In genomic region chr1:115184951-115185331, GRCh38 we compare ENCODE assay signal across 10 cellular contexts.
DNase-seq lines count a peak whose midpoint lies in the region; ATAC-seq, FAIRE-seq and TF ChIP-seq lines count a peak whose summit lies in the region.
"Had no signal": no experiment of that assay in that cellular context is flagged by ENCODE, and none has a peak within 500 bp of the region (broad histone marks: within the 10 kb centered on the region; RNA-seq: fewer than 3 reads in every experiment).

No MANE protein-coding gene starts in this region.

- H4K20me1 ChIP-seq in H1 (replicated peaks in 1 of 2; ENCODE audit: control insufficient read depth in 1 of 2, insufficient read depth in 2 of 2, low read length in 2 of 2): no peaks in the 10 kb centered on the region

- no peaks in the 10 kb centered on the region for H3K23me2 ChIP-seq in H1 (ENCODE audit: low read depth, low read length)

- TF ChIP-seq CTCF in H1 (IDR thresholded peaks at IDR 0.05; ENCODE audit: control extremely low read depth in 1 of 3, insufficient read depth in 1 of 3, low read depth in 1 of 3, low read length in 3 of 3) (no peak), omental fat pad (IDR thresholded peaks at IDR 0.05) (no peak), esophagus muscularis mucosa (IDR thresholded peaks at IDR 0.05) (no peak)

- H2BK12ac ChIP-seq in H1 (ENCODE audit: low read depth, low read length): no peak overlapping the region

- FAIRE-seq in H1 (lab: Jason Lieb, UNC) (no peak), GM12892 (lab: Jason Lieb, UNC) (no peak)

- H2AK5ac ChIP-seq in H1 (ENCODE audit: low read depth, low read length): no peak overlapping the region

- H3K4me3 ChIP-seq in H1 (ENCODE audit: extremely low read depth in 1 of 4, insufficient read depth in 2 of 4, low read depth in 3 of 4, low read length in 4 of 4) (no peak overlapping the region), esophagus muscularis mucosa (no peak overlapping the region)

- H2BK15ac ChIP-seq in H1 (ENCODE audit: low read length): no peak overlapping the region

- TF ChIP-seq POLR2A in H1 (IDR thresholded peaks at IDR 0.05; ENCODE audit: control extremely low read depth in 1 of 2, low read depth in 2 of 2, low read length in 2 of 2) (no peak), GM12892 (IDR thresholded peaks at IDR 0.05; ENCODE audit: low read depth, low read length) (no peak), esophagus muscularis mucosa (IDR thresholded peaks at IDR 0.05; ENCODE audit: low read depth) (no peak)

- no peak overlapping the region for H2AFZ ChIP-seq in H1 (ENCODE audit: low read length)
- H2AFZ ChIP-seq: parathyroid adenoma had no signal

- no peak overlapping the region for H3K9ac ChIP-seq in H1 (replicated peaks in 1 of 4; ENCODE audit: extremely low read depth in 1 of 4, low read depth in 3 of 4, low read length in 3 of 4)
- H3K9ac ChIP-seq: parathyroid adenoma had no signal

- no peak overlapping the region for H4K5ac ChIP-seq in H1 (ENCODE audit: insufficient read length, low read depth, low read length)

- CTCF ChIA-PET in H1 (lab: Charles Lee; ENCODE audit: partially characterized antibody): interaction anchor here (1.6 to 10.7 kb wide), 2 partner anchors 45 to 274 kb away, joined by 5 to 125 read pairs; no protein-coding TSS in a partner anchor

- TF ChIP-seq EP300 in H1 (IDR thresholded peaks at IDR 0.05; ENCODE audit: borderline replicate concordance in 1 of 2, low read depth in 2 of 2, low read length in 2 of 2) (no peak), esophagus muscularis mucosa (IDR thresholded peaks at IDR 0.05) (no peak)

- POLR2A ChIA-PET in H1 (lab: Charles Lee; ENCODE audit: partially characterized antibody): no interaction called here

- H4K8ac ChIP-seq in H1 (ENCODE audit: extremely low read depth, insufficient read depth, low read length): no peak overlapping the region; the same call in 1 of the 2 replicates

- no peaks in the 10 kb centered on the region for H3K9me3 ChIP-seq in H1 (ENCODE audit: insufficient read depth in 2 of 2, low read depth in 1 of 2, low read length in 1 of 2)
- H3K9me3 ChIP-seq in esophagus muscularis mucosa: no peaks in the 10 kb centered on the region

- peak overlapping the region; percentile 19 for H4K91ac ChIP-seq in H1 (replicated peaks; ENCODE audit: insufficient read length, low read length)

- no peaks in the 10 kb centered on the region for H3K79me1 ChIP-seq in H1 (ENCODE audit: low read depth, low read length)

- H2BK5ac ChIP-seq in H1 (ENCODE audit: low read depth, low read length): no peak overlapping the region

- H3K4me2 ChIP-seq in H1 (ENCODE audit: insufficient read depth in 1 of 2, low read depth in 2 of 2, low read length in 2 of 2): no peak overlapping the region

- H3K4me1 ChIP-seq in H1 (replicated peaks in 1 of 4; ENCODE audit: control insufficient read depth in 3 of 4, insufficient read depth in 4 of 4, low read length in 3 of 4) (no peaks in the 10 kb centered on the region), esophagus muscularis mucosa (peaks cover 5 to 21% (median 12%) of the 10 kb centered on the region in 4 donors)
- H3K4me1 ChIP-seq: parathyroid adenoma had no signal

- H3K56ac ChIP-seq in H1 (replicated peaks; ENCODE audit: insufficient read length, low read depth, low read length): no peak overlapping the region

- H3K23ac ChIP-seq in H1 (ENCODE audit: insufficient read length): no peak overlapping the region

- no peak overlapping the region for H3K18ac ChIP-seq in H1 (ENCODE audit: extremely low read depth, low read length)

- TF ChIP-seq RAD21 in H1 (IDR thresholded peaks at IDR 0.05 in 1 of 2, conservative IDR thresholded peaks at IDR 0.05 in 1 of 2; ENCODE audit: low read depth in 2 of 2, low read length in 2 of 2): no peak

- H2BK120ac ChIP-seq in H1 (replicated peaks; ENCODE audit: low read depth, low read length): no peak overlapping the region

- no peak overlapping the region for H2BK20ac ChIP-seq in H1 (ENCODE audit: low read length)

- peak; percentile 66 for ATAC-seq in omental fat pad (ENCODE audit: low FRiP score)

- WGBS in H1 (ENCODE audit: extremely low coverage in 1 of 2, insufficient coverage in 1 of 2, insufficient read length in 1 of 2, insufficient replicate concordance in 2 of 2, low coverage in 1 of 2, low lambda C conversion rate in 2 of 2, missing lambda C conversion rate in 1 of 2), 2 experiments: 93% methylated on average over 5 of the region's 5 CpGs; no CpG with 5 or more reads in 1 of the 2 experiments
- WGBS in esophagus muscularis mucosa: 94% methylated on average over 5 of the region's 5 CpGs

- H3K27me3 ChIP-seq in H1 (replicated peaks in 1 of 4; ENCODE audit: control insufficient read depth in 3 of 4, extremely low read depth in 1 of 4, insufficient read depth in 3 of 4, low read length in 3 of 4) (no peaks in the 10 kb centered on the region), esophagus muscularis mucosa (no peaks in the 10 kb centered on the region)

- DNase-seq in EL: peak; percentile 77
- DNase-seq in OCI-M1 (lab: John Stamatoyannopoulos, UW): peak; percentile 25
- DNase-seq in H1 (ENCODE audit: low read depth in 1 of 2, low spot score in 2 of 2): no peak
- DNase-seq in omental fat pad (ENCODE audit: low spot score): no peak
- DNase-seq in GM12892 (ENCODE audit: insufficient read length): no peak
- DNase-seq in amygdala (lab: John Stamatoyannopoulos, UW): no peak
- DNase-seq in iPS-NIHi7 (ENCODE audit: extremely low spot score): no peak
- no peak for DNase-seq in esophagus muscularis mucosa (ENCODE audit: extremely low spot score)
- DNase-seq: activated CD4-positive, alpha-beta T cell treated with anti-CD3 and anti-CD28 coated beads for 1 hour had no signal

- H3K79me2 ChIP-seq in H1 (ENCODE audit: control insufficient read depth in 1 of 2, insufficient read depth in 2 of 2, low read length in 2 of 2): no peaks in the 10 kb centered on the region
- H3K79me2 ChIP-seq: parathyroid adenoma had no signal

- no peak overlapping the region for H3K4ac ChIP-seq in H1 (replicated peaks; ENCODE audit: insufficient read length, low read depth, low read length)

- H3K27ac ChIP-seq in H1 (ENCODE audit: low read depth, low read length): no peak overlapping the region
- H3K27ac ChIP-seq in esophagus muscularis mucosa (replicated peaks in 1 of 4): peak overlapping the region in 2 of 4 donors; percentile 4 to 54
- H3K27ac ChIP-seq: parathyroid adenoma had no signal

- H3K36me3 ChIP-seq in H1 (ENCODE audit: control insufficient read depth in 2 of 4, insufficient read depth in 4 of 4, low read length in 3 of 4): no peaks in the 10 kb centered on the region
- H3K36me3 ChIP-seq in esophagus muscularis mucosa: no peaks in the 10 kb centered on the region

- H3K14ac ChIP-seq in H1 (ENCODE audit: insufficient read length): no peak overlapping the region

- intact Hi-C loops in esophagus muscularis mucosa (cut with DNase I): no loop called here

TF ChIP-seq in H1, 55 proteins besides CTCF, POLR2A, EP300 and RAD21:
- TF ChIP-seq SIRT6 (IDR thresholded peaks at IDR 0.05; ENCODE audit: low read length) (no peak), KDM1A (IDR thresholded peaks at IDR 0.05; ENCODE audit: borderline replicate concordance, low read length) (no peak), CHD1 (IDR thresholded peaks at IDR 0.05; ENCODE audit: low read depth, low read length) (no peak), GABPA (IDR thresholded peaks at IDR 0.05; ENCODE audit: borderline replicate concordance, insufficient read depth, low read length) (no peak), POU5F1 (IDR thresholded peaks at IDR 0.05; ENCODE audit: low read depth, low read length) (no peak), SP1 (IDR thresholded peaks at IDR 0.05; ENCODE audit: low read depth, low read length) (no peak), NANOG (IDR thresholded peaks at IDR 0.05; ENCODE audit: insufficient read depth, low read depth, low read length, poor library complexity, severe bottlenecking) (no peak), RXRA (IDR thresholded peaks at IDR 0.05; ENCODE audit: insufficient read depth, low read depth, low read length) (no peak), TAF1 (IDR thresholded peaks at IDR 0.05; ENCODE audit: low read depth, low read length) (no peak), KDM5A (IDR thresholded peaks at IDR 0.05; ENCODE audit: low read length) (no peak), ZNF274 (IDR thresholded peaks at IDR 0.05; ENCODE audit: borderline replicate concordance, extremely low read depth, low read length) (no peak), JUN (IDR thresholded peaks at IDR 0.05; ENCODE audit: low read depth, low read length) (no peak), SUZ12 (IDR thresholded peaks at IDR 0.05; ENCODE audit: low read length) (no peak), TCF12 (IDR thresholded peaks at IDR 0.05; ENCODE audit: low read depth, low read length) (no peak), E2F6 (IDR thresholded peaks at IDR 0.05) (no peak)

Comparison
In these comparisons a context has a peak if more than half of its experiments do, and no peak if none do; other contexts are left out.
1. DNase-seq: peak in EL (single experiment) and OCI-M1 (single experiment); none in H1 (0 of 2), omental fat pad (single experiment), GM12892 (single experiment), amygdala (0 of 56), iPS-NIHi7 (single experiment) and esophagus muscularis mucosa (single experiment).